In genomic region chr6:82169138-82169876, GRCh38 we compare ENCODE assay signal across 23 cellular contexts.
"Had no signal": no experiment of that assay in that cellular context is flagged by ENCODE, and none has a peak within 500 bp of the region (broad histone marks: within the 10 kb centered on the region; RNA-seq: fewer than 3 reads in every experiment).

No MANE protein-coding gene starts in this region.

- H3K4me1 Mint-ChIP-seq: endodermal cell; naive thymus-derived CD8-positive, alpha-beta T cell; stimulated activated effector memory CD8-positive, alpha-beta T cell treated with anti-CD3 and anti-CD28 coated beads, Interleukin-12 subunit alpha, Interleukin-12 subunit beta, amount 100 ng/mL, for 72 hours had no signal

- H3K9me3 Mint-ChIP-seq: endodermal cell; stimulated activated effector memory CD8-positive, alpha-beta T cell treated with anti-CD3 and anti-CD28 coated beads, Interleukin-12 subunit alpha, Interleukin-12 subunit beta, amount 100 ng/mL, for 72 hours had no signal

- H3K27me3 Mint-ChIP-seq: naive thymus-derived CD8-positive, alpha-beta T cell had no signal

- H3K27ac ChIP-seq: dorsolateral prefrontal cortex, epithelial cell of prostate, gastrocnemius medialis, neutrophil, pancreas, stomach, thyroid gland, vagina had no signal

- H3K4me1 ChIP-seq: gastrocnemius medialis, pancreas, stomach, thyroid gland, vagina had no signal

- ATAC-seq: esophagus mucosa; gastrocnemius medialis; naive thymus-derived CD8-positive, alpha-beta T cell; pancreas; sciatic nerve; stimulated activated effector memory CD8-positive, alpha-beta T cell treated with anti-CD3 and anti-CD28 coated beads, Interleukin-12 subunit alpha, Interleukin-12 subunit beta, amount 100 ng/mL, for 72 hours had no signal

- DNase-seq: dorsolateral prefrontal cortex; effector CD4-positive, alpha-beta T cell; endodermal cell; foreskin fibroblast; gastrocnemius medialis; hypothalamus; mesenchymal stem cell; naive thymus-derived CD8-positive, alpha-beta T cell; pancreas; retina; stimulated activated CD4-positive, alpha-beta T cell treated with anti-CD3 and anti-CD28 coated beads, Interleukin-2, amount 100 ng/mL, for 24 hours; stimulated activated CD4-positive, alpha-beta T cell treated with anti-CD3 and anti-CD28 coated beads, Interleukin-4, amount 100 ng/mL, for 24 hours; stimulated activated naive CD4-positive, alpha-beta T cell treated with Interleukin-2 at 50 U/mL for 16 hours; stomach; thyroid gland; trophoblast cell had no signal

- H3K27ac Mint-ChIP-seq: endodermal cell; stimulated activated effector memory CD8-positive, alpha-beta T cell treated with anti-CD3 and anti-CD28 coated beads, Interleukin-12 subunit alpha, Interleukin-12 subunit beta, amount 100 ng/mL, for 72 hours had no signal

- H3K9me3 ChIP-seq: gastrocnemius medialis, neutrophil, stomach, thyroid gland, vagina had no signal

- H3K4me3 Mint-ChIP-seq: endodermal cell; naive thymus-derived CD8-positive, alpha-beta T cell; stimulated activated effector memory CD8-positive, alpha-beta T cell treated with anti-CD3 and anti-CD28 coated beads, Interleukin-12 subunit alpha, Interleukin-12 subunit beta, amount 100 ng/mL, for 72 hours had no signal

- H3K27me3 ChIP-seq: dorsolateral prefrontal cortex, gastrocnemius medialis, neutrophil, pancreas, stomach, thyroid gland, vagina had no signal

- H3K4me3 ChIP-seq: dorsolateral prefrontal cortex, gastrocnemius medialis, pancreas, smooth muscle cell, stomach, thyroid gland, vagina had no signal
